In genomic region chr1:221946768-221947167, GRCh38 we compare ENCODE assay signal across 29 cellular contexts.
"Had no signal": no experiment of that assay in that cellular context is flagged by ENCODE, and none has a peak within 500 bp of the region (broad histone marks: within the 10 kb centered on the region; RNA-seq: fewer than 3 reads in every experiment).

No MANE protein-coding gene starts in this region.

- H3K27me3 Mint-ChIP-seq: activated CD4-positive, alpha-beta T cell treated with anti-CD3 and anti-CD28 coated beads, Interleukin-2, amount 10 ng/mL, durations not matched to agents 7 days and 5 days; activated naive CD4-positive, alpha-beta T cell treated with anti-CD3 and anti-CD28 coated beads, Interleukin-2, amount 10 ng/mL, durations not matched to agents 7 days and 5 days; activated naive CD8-positive, alpha-beta T cell treated with anti-CD3 and anti-CD28 coated beads, Interleukin-2, amount 10 ng/mL, durations not matched to agents 7 days and 5 days; activated T-cell treated with anti-CD3 and anti-CD28 coated beads, Interleukin-2, amount 50 U/mL, for 24 hours; dendritic cell treated with granulocyte-macrophage colony-stimulating factor and Interleukin-4, amounts not matched to agents 40 ng/mL and 50 ng/mL, for 4 days had no signal

- H3K4me1 ChIP-seq: body of pancreas, colonic mucosa, esophagus muscularis mucosa, gastroesophageal sphincter had no signal

- H3K36me3 ChIP-seq: cardiac muscle cell, colonic mucosa, esophagus muscularis mucosa, gastroesophageal sphincter had no signal

- H3K4me1 Mint-ChIP-seq: activated CD4-positive, alpha-beta memory T cell treated with anti-CD3 and anti-CD28 coated beads, Interleukin-2, amount 10 ng/mL, durations not matched to agents 7 days and 5 days; activated CD4-positive, alpha-beta T cell treated with anti-CD3 and anti-CD28 coated beads, Interleukin-2, amount 10 ng/mL, durations not matched to agents 7 days and 5 days; activated naive CD4-positive, alpha-beta T cell treated with anti-CD3 and anti-CD28 coated beads, Interleukin-2, amount 10 ng/mL, durations not matched to agents 7 days and 5 days; activated naive CD8-positive, alpha-beta T cell treated with anti-CD3 and anti-CD28 coated beads, Interleukin-2, amount 10 ng/mL, durations not matched to agents 7 days and 5 days had no signal

- H3K4me3 ChIP-seq: body of pancreas, cardiac muscle cell, colonic mucosa, dorsolateral prefrontal cortex, esophagus muscularis mucosa, gastroesophageal sphincter had no signal

- H3K27ac ChIP-seq: body of pancreas, cardiac muscle cell, colonic mucosa, dorsolateral prefrontal cortex, esophagus muscularis mucosa, gastroesophageal sphincter had no signal

- H3K36me3 Mint-ChIP-seq: activated naive CD4-positive, alpha-beta T cell treated with anti-CD3 and anti-CD28 coated beads, Interleukin-2, amount 10 ng/mL, durations not matched to agents 7 days and 5 days had no signal

- H3K4me3 Mint-ChIP-seq: activated CD4-positive, alpha-beta memory T cell treated with anti-CD3 and anti-CD28 coated beads, Interleukin-2, amount 10 ng/mL, durations not matched to agents 7 days and 5 days; activated CD4-positive, alpha-beta T cell treated with anti-CD3 and anti-CD28 coated beads, Interleukin-2, amount 10 ng/mL, durations not matched to agents 7 days and 5 days; activated naive CD4-positive, alpha-beta T cell treated with anti-CD3 and anti-CD28 coated beads, Interleukin-2, amount 10 ng/mL, durations not matched to agents 7 days and 5 days; activated naive CD8-positive, alpha-beta T cell treated with anti-CD3 and anti-CD28 coated beads, Interleukin-2, amount 10 ng/mL, durations not matched to agents 7 days and 5 days; activated T-cell treated with anti-CD3 and anti-CD28 coated beads, Interleukin-2, amount 50 U/mL, for 24 hours; activated T-cell treated with anti-CD3 and anti-CD28 coated beads, Interleukin-2, amount 50 U/mL, for 72 hours; dendritic cell treated with granulocyte-macrophage colony-stimulating factor and Interleukin-4, amounts not matched to agents 40 ng/mL and 50 ng/mL, for 4 days; endodermal cell had no signal

- H3K9me3 ChIP-seq: colonic mucosa had no signal

- H3K27ac Mint-ChIP-seq: activated CD4-positive, alpha-beta memory T cell treated with anti-CD3 and anti-CD28 coated beads, Interleukin-2, amount 10 ng/mL, durations not matched to agents 7 days and 5 days; activated CD4-positive, alpha-beta T cell treated with anti-CD3 and anti-CD28 coated beads, Interleukin-2, amount 10 ng/mL, durations not matched to agents 7 days and 5 days; activated naive CD4-positive, alpha-beta T cell treated with anti-CD3 and anti-CD28 coated beads, Interleukin-2, amount 10 ng/mL, durations not matched to agents 7 days and 5 days; activated naive CD4-positive, alpha-beta T cell treated with anti-CD3 and anti-CD28 coated beads, Interleukin-2, amount 50 U/mL, for 72 hours; activated naive CD8-positive, alpha-beta T cell treated with anti-CD3 and anti-CD28 coated beads, Interleukin-2, amount 10 ng/mL, durations not matched to agents 7 days and 5 days; activated T-cell treated with anti-CD3 and anti-CD28 coated beads, Interleukin-2, amount 50 U/mL, for 24 hours; activated T-cell treated with anti-CD3 and anti-CD28 coated beads, Interleukin-2, amount 50 U/mL, for 72 hours; dendritic cell treated with granulocyte-macrophage colony-stimulating factor and Interleukin-4, amounts not matched to agents 40 ng/mL and 50 ng/mL, for 4 days; endodermal cell had no signal

- H3K27me3 ChIP-seq: body of pancreas, cardiac muscle cell, colonic mucosa, esophagus muscularis mucosa, gastroesophageal sphincter had no signal

- ATAC-seq: activated naive CD4-positive, alpha-beta T cell treated with anti-CD3 and anti-CD28 coated beads, Interleukin-2, amount 50 U/mL, for 72 hours; activated T-cell treated with anti-CD3 and anti-CD28 coated beads, Interleukin-2, amount 50 U/mL, for 72 hours; body of pancreas; gastroesophageal sphincter had no signal

- DNase-seq: activated CD4-positive, alpha-beta memory T cell treated with anti-CD3 and anti-CD28 coated beads, Interleukin-2, amount 10 ng/mL, durations not matched to agents 7 days and 5 days; activated CD4-positive, alpha-beta T cell treated with anti-CD3 and anti-CD28 coated beads for 1 hour; activated CD4-positive, alpha-beta T cell treated with anti-CD3 and anti-CD28 coated beads for 4 hours; activated CD4-positive, alpha-beta T cell treated with anti-CD3 and anti-CD28 coated beads, Interleukin-2, amount 10 ng/mL, durations not matched to agents 7 days and 5 days; activated CD4-positive, alpha-beta T cell treated with anti-CD3 and anti-CD28 coated beads, Interleukin-2, amount 50 U/mL, for 4 hours; activated CD4-positive, CD25-positive, alpha-beta regulatory T cell; activated CD8-positive, alpha-beta memory T cell treated with anti-CD3 and anti-CD28 coated beads, Interleukin-2, amount 50 U/mL, for 48 hours; activated gamma-delta T cell; activated naive CD4-positive, alpha-beta T cell; activated naive CD4-positive, alpha-beta T cell treated with anti-CD3 and anti-CD28 coated beads, Interleukin-2, amount 10 ng/mL, durations not matched to agents 7 days and 5 days; activated naive CD8-positive, alpha-beta T cell treated with anti-CD3 and anti-CD28 coated beads, Interleukin-2, amount 10 ng/mL, durations not matched to agents 7 days and 5 days; activated T-cell treated with anti-CD3 and anti-CD28 coated beads for 4 hours; activated T-cell treated with anti-CD3 and anti-CD28 coated beads, Interleukin-2, amount 50 U/mL, for 24 hours; activated T-cell treated with anti-CD3 and anti-CD28 coated beads, Interleukin-2, amount 50 U/mL, for 72 hours; anterior cingulate cortex; body of pancreas; central memory CD4-positive, alpha-beta T cell; cerebellar nuclear complex; colonic mucosa; dorsolateral prefrontal cortex; effector memory CD4-positive, alpha-beta T cell; endodermal cell; foreskin melanocyte; T-helper 2 cell had no signal
